Comparison of ENCODE assay signal across 12 cellular contexts in genomic region chr12:11797993-11798720, GRCh38.
DNase-seq lines count a peak whose midpoint lies in the region; FAIRE-seq and TF ChIP-seq lines count a peak whose summit lies in the region.
"Had no signal": no experiment of that assay in that cellular context is flagged by ENCODE, and none has a peak within 500 bp of the region (broad histone marks: within the 10 kb centered on the region; RNA-seq: fewer than 3 reads in every experiment).

No MANE protein-coding gene starts in this region.

- H3K4me1 ChIP-seq in A673 (ENCODE audit: insufficient read depth, low read length, poor library complexity, severe bottlenecking) (peaks cover 33% of the 10 kb centered on the region), DOHH2 (ENCODE audit: control insufficient read depth, low read length) (peaks cover 28% of the 10 kb centered on the region), astrocyte (ENCODE audit: insufficient read depth, low read length) (peaks cover 57% of the 10 kb centered on the region), muscle layer of colon (ENCODE audit: insufficient read depth, low read length) (peaks cover 68% of the 10 kb centered on the region)

- no peaks in the 10 kb centered on the region for H3K36me3 ChIP-seq in A673 (ENCODE audit: insufficient read depth, low read length, poor library complexity, severe bottlenecking)
- H3K36me3 ChIP-seq in DOHH2 (ENCODE audit: control insufficient read depth, low read length) = no peaks in the 10 kb centered on the region; the same call in 1 of the 2 replicates
- H3K36me3 ChIP-seq in astrocyte (ENCODE audit: insufficient read depth, low read length) = no peaks in the 10 kb centered on the region
- no peaks in the 10 kb centered on the region for H3K36me3 ChIP-seq in muscle layer of colon (ENCODE audit: insufficient read depth, low read length)

- no peak for TF ChIP-seq CTCF in A673 (conservative IDR thresholded peaks at IDR 0.05; ENCODE audit: low read depth, low read length)
- TF ChIP-seq CTCF in DOHH2 (IDR thresholded peaks at IDR 0.05; ENCODE audit: low read depth, low read length, poor library complexity, severe bottlenecking) = no peak
- TF ChIP-seq CTCF in astrocyte (IDR thresholded peaks at IDR 0.05; ENCODE audit: insufficient read depth, low read depth, low read length) = no peak

- H3K27me3 Mint-ChIP-seq in astrocyte (ENCODE audit: low read depth, unreplicated experiment) = no peaks in the 10 kb centered on the region
- H3K27me3 Mint-ChIP-seq: activated B cell treated with CpG ODN at 0.5 μM for 24 hours had no signal

- H3K27ac Mint-ChIP-seq in astrocyte (ENCODE audit: unreplicated experiment) = peak overlapping the region; percentile 95

- no peaks in the 10 kb centered on the region for H3K79me2 ChIP-seq in DOHH2 (ENCODE audit: control insufficient read depth, low read length)
- H3K79me2 ChIP-seq in astrocyte (ENCODE audit: insufficient read depth, low read length) = peaks cover 19% of the 10 kb centered on the region

- H3K4me3 ChIP-seq in A673 (ENCODE audit: low read depth, low read length, poor library complexity, severe bottlenecking) (no peak overlapping the region), DOHH2 (ENCODE audit: low read length) (peak overlapping the region; percentile 60), astrocyte (ENCODE audit: insufficient read depth, low read depth, low read length) (no peak overlapping the region), muscle layer of colon (ENCODE audit: low read depth in 1 of 2, low read length in 2 of 2) (no peak overlapping the region)
- H3K4me3 ChIP-seq: lung had no signal

- H3K9me2 ChIP-seq in DOHH2 (replicated peaks; ENCODE audit: control insufficient read depth, low read length) = no peaks in the 10 kb centered on the region

- H2AFZ ChIP-seq in astrocyte (ENCODE audit: low read depth, low read length) = no peak overlapping the region

- intact Hi-C loops in A673 (cut with micrococcal nuclease; ENCODE audit: unreplicated experiment) = no loop called here

- no peaks in the 10 kb centered on the region for H3F3A ChIP-seq in DOHH2 (ENCODE audit: control insufficient read depth, insufficient read depth)

- H3K9me3 ChIP-seq in A673 (ENCODE audit: low read depth, low read length, poor library complexity, severe bottlenecking) (no peaks in the 10 kb centered on the region), DOHH2 (ENCODE audit: control insufficient read depth, insufficient read depth, low read length) (peaks cover 6% of the 10 kb centered on the region; the same call in 1 of the 2 replicates), astrocyte (ENCODE audit: insufficient read depth, low read depth, low read length) (no peaks in the 10 kb centered on the region), muscle layer of colon (ENCODE audit: low read length) (no peaks in the 10 kb centered on the region)

- POLR2A ChIA-PET in A673 (lab: Charles Lee; ENCODE audit: low non-redundant PET) = no interaction called here

- DNase-seq in A673 (ENCODE audit: low spot score) = no peak
- no peak for DNase-seq in astrocyte (ENCODE audit: low read depth)
- DNase-seq in NCI-H69 (lab: John Stamatoyannopoulos, UW) = no peak
- no peak for DNase-seq in stimulated activated naive CD4-positive, alpha-beta T cell treated with Interleukin-2 at 50 U/mL for 16 hours (lab: John Stamatoyannopoulos, UW)
- DNase-seq in NAMALWA (ENCODE audit: low spot score) = no peak
- no peak for DNase-seq in SKM-1 treated with dmso at 0.1 percent for 144 hours (lab: John Stamatoyannopoulos, UW; ENCODE audit: unreplicated experiment)
- DNase-seq: activated B cell treated with CpG ODN at 0.5 μM for 24 hours, cerebellar nuclear complex, NCI-H2029 treated with DMSO at 0.1 percent for 48 hours had no signal

- no peaks in the 10 kb centered on the region for H4K20me1 ChIP-seq in DOHH2 (ENCODE audit: control insufficient read depth, insufficient read depth, low read depth, low read length)
- no peaks in the 10 kb centered on the region for H4K20me1 ChIP-seq in astrocyte (ENCODE audit: insufficient read depth, low read length)

- peaks cover 2% of the 10 kb centered on the region for H3K9me3 Mint-ChIP-seq in astrocyte (ENCODE audit: unreplicated experiment)
- H3K9me3 Mint-ChIP-seq: activated B cell treated with CpG ODN at 0.5 μM for 24 hours had no signal

- H3K27ac ChIP-seq in A673 (ENCODE audit: low read depth, low read length, poor library complexity, severe bottlenecking) (peak overlapping the region; percentile 43), DOHH2 (ENCODE audit: low read depth, low read length) (peak overlapping the region; percentile 61), astrocyte (ENCODE audit: low read depth, low read length) (peak overlapping the region; percentile 87), muscle layer of colon (ENCODE audit: low read depth, low read length) (peak overlapping the region; percentile 19)

- no TSS peak for BruUV-seq in A673 (replicated peaks; lab: Mats Ljungman, UMichigan)

- peak overlapping the region; percentile 63 for H3K4me2 ChIP-seq in DOHH2 (ENCODE audit: low read length)
- peak overlapping the region; percentile 39 for H3K4me2 ChIP-seq in astrocyte (ENCODE audit: low read length)

- peaks cover 7% of the 10 kb centered on the region for H3K36me3 Mint-ChIP-seq in astrocyte (ENCODE audit: low read depth, unreplicated experiment)

- H3K27me3 ChIP-seq in A673 (replicated peaks; ENCODE audit: insufficient read depth, low read depth, low read length, poor library complexity) (no peaks in the 10 kb centered on the region), DOHH2 (ENCODE audit: control insufficient read depth, low read length) (no peaks in the 10 kb centered on the region), astrocyte (ENCODE audit: insufficient read depth, low read length) (no peaks in the 10 kb centered on the region), muscle layer of colon (ENCODE audit: control insufficient read depth in 1 of 2, insufficient read depth in 2 of 2, low read length in 2 of 2) (no peaks in the 10 kb centered on the region)

- H3K4me1 Mint-ChIP-seq in astrocyte (ENCODE audit: low read depth, unreplicated experiment) = peaks cover 73% of the 10 kb centered on the region

- CTCF ChIA-PET in A673 (lab: Charles Lee) = no interaction called here

- no peak for FAIRE-seq in astrocyte (lab: Jason Lieb, UNC)

- H3K9ac ChIP-seq in astrocyte (ENCODE audit: low read length) (peak overlapping the region; percentile 49), muscle layer of colon (ENCODE audit: low read length) (no peak overlapping the region)

- peak overlapping the region; percentile 40 for H3K4me3 Mint-ChIP-seq in astrocyte (ENCODE audit: unreplicated experiment)
- H3K4me3 Mint-ChIP-seq: activated B cell treated with CpG ODN at 0.5 μM for 24 hours had no signal

Comparison
In these comparisons a context has a peak if more than half of its experiments do, and no peak if none do; other contexts are left out.
1. H3K27ac ChIP-seq: peak in every context shown above with its lines; median percentile 87 in astrocyte; 61 in DOHH2; 43 in A673; 19 in muscle layer of colon.